ENCODE assay signal across 9 cellular contexts in the genomic region with DNA sequence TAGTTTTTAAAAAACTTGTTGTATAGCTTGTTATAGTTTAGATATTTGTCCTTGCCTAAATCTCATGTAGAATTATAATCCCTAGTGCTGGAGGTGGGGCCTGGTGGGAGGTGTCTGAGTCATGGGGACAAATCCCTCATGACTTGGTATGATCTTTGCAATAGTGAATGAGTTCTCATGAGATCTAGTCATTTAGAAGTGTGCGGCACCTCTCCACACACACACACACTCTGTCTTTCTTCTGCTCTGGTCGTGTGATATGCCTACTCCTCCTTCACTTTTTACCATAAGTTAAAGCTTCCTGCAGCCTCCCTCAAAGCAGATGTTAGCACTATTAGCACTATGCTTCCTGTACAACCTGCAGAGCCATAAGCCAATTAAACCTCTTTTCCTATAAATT.
"Had no signal": no experiment of that assay in that cellular context is flagged by ENCODE, and none has a peak within 500 bp of the region (broad histone marks: within the 10 kb centered on the region; RNA-seq: fewer than 3 reads in every experiment).

No MANE protein-coding gene starts in this region.

- H3K27ac ChIP-seq: GM23248 had no signal

- DNase-seq: GOT3, H7, HFFc6, IMR-90 had no signal

- H3K4me3 ChIP-seq: GM23248, HAP-1, K562 had no signal

- H3K9ac ChIP-seq: GM23248 had no signal

- ATAC-seq: HCT116, K562 had no signal

- FAIRE-seq: HTR-8/SVneo, K562 had no signal

- H3K4me1 ChIP-seq: HAP-1 had no signal

- H3K4me3 Mint-ChIP-seq: HFFc6 had no signal

- H2AFZ ChIP-seq: GM23248 had no signal

- H3K27ac Mint-ChIP-seq: HFFc6 had no signal
